Comparison of ENCODE assay signal across 1 cellular context in genomic region chr17:33639103-33639991, GRCh38.
TF ChIP-seq lines count a peak whose summit lies in the region.

No MANE protein-coding gene starts in this region.

TF ChIP-seq in HepG2, 621 proteins besides CTCF, POLR2A, EP300 and RAD21 (continued from another document):
- TF ChIP-seq ZNF407 (CRISPR knock-in tag; IDR thresholded peaks at IDR 0.05; ENCODE audit: not compliant biosample characterization), result no peak
